In the genomic region with DNA sequence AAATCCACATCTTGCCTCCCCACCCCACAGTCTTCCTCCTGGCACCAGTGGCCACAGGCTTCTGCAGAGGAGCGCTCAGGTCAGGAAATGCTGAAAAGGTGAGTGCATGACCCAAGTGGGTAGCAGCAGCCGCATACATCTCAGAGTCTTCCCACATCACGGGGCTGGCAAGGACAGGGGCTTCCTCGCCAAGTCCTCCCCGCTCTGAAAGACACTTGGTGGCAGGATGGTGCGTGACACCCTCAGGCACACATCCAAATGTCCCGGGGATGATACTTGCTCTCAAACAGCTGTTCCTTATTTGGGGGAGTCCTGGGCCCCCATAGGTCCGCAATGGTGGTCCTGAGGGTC, we compare ENCODE assay signal across 1 cellular context.
TF ChIP-seq lines count a peak whose summit lies in the region.

No MANE protein-coding gene starts in this region.

TF ChIP-seq in WTC11, 78 proteins besides CTCF, POLR2A, EP300 and RAD21 (continued from another document):
- TF ChIP-seq, protein P1, sequence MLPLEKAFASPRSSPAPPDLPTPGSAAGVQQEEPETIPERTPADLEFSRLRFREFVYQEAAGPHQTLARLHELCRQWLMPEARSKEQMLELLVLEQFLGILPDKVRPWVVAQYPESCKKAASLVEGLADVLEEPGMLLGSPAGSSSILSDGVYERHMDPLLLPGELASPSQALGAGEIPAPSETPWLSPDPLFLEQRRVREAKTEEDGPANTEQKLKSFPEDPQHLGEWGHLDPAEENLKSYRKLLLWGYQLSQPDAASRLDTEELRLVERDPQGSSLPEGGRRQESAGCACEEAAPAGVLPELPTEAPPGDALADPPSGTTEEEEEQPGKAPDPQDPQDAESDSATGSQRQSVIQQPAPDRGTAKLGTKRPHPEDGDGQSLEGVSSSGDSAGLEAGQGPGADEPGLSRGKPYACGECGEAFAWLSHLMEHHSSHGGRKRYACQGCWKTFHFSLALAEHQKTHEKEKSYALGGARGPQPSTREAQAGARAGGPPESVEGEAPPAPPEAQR (CRISPR knock-in tag; IDR thresholded peaks at IDR 0.05) = no peak
- no peak for TF ChIP-seq ETV6 (CRISPR knock-in tag; IDR thresholded peaks at IDR 0.05)
- TF ChIP-seq EMX1 (CRISPR knock-in tag; IDR thresholded peaks at IDR 0.05) = no peak
- TF ChIP-seq FOXJ3 (CRISPR knock-in tag; IDR thresholded peaks at IDR 0.05; ENCODE audit: borderline replicate concordance) = no peak
- TF ChIP-seq, protein P2, sequence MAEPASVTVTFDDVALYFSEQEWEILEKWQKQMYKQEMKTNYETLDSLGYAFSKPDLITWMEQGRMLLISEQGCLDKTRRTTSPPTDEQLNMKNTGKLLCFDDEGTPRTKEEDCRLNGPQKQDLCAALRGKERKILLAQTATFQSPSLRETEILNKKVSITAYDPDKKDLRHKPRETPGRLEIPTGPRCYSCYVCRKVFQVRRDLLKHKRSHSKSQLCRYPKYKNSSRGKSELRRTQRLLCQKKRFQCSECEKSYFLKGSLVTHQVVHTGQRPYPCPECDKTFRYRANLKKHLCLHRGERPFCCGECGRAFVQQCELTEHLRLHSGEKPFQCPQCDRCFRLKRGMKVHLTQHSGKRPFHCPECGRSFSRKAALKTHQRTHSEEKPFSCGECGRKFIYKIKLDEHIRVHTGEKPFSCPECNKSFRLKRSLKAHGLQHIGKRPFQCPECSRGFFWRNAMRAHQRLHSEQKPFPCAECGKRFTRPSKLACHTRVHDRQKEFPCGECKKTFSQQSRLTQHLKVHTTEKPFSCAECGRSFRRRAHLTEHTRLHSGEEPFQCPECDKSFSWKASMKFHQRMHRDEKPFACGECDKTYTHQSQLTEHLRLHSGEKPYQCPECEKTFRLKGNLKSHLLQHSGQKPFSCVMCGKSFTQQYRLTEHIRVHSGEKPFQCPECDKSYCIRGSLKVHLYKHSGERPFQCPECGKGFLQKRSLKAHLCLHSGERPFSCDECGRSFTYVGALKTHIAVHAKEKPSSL (CRISPR knock-in tag; conservative IDR thresholded peaks at IDR 0.05) = no peak
- TF ChIP-seq TCF7 (CRISPR knock-in tag; IDR thresholded peaks at IDR 0.05; ENCODE audit: low read depth) = no peak
- TF ChIP-seq, protein P3, sequence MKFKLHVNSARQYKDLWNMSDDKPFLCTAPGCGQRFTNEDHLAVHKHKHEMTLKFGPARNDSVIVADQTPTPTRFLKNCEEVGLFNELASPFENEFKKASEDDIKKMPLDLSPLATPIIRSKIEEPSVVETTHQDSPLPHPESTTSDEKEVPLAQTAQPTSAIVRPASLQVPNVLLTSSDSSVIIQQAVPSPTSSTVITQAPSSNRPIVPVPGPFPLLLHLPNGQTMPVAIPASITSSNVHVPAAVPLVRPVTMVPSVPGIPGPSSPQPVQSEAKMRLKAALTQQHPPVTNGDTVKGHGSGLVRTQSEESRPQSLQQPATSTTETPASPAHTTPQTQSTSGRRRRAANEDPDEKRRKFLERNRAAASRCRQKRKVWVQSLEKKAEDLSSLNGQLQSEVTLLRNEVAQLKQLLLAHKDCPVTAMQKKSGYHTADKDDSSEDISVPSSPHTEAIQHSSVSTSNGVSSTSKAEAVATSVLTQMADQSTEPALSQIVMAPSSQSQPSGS (CRISPR knock-in tag; IDR thresholded peaks at IDR 0.05; ENCODE audit: borderline replicate concordance, low read depth) = no peak
- TF ChIP-seq MYBL2 (CRISPR knock-in tag; IDR thresholded peaks at IDR 0.05) = no peak
- no peak for TF ChIP-seq NR3C1 (CRISPR knock-in tag; conservative IDR thresholded peaks at IDR 0.05; ENCODE audit: low read depth)
- TF ChIP-seq, protein P4, sequence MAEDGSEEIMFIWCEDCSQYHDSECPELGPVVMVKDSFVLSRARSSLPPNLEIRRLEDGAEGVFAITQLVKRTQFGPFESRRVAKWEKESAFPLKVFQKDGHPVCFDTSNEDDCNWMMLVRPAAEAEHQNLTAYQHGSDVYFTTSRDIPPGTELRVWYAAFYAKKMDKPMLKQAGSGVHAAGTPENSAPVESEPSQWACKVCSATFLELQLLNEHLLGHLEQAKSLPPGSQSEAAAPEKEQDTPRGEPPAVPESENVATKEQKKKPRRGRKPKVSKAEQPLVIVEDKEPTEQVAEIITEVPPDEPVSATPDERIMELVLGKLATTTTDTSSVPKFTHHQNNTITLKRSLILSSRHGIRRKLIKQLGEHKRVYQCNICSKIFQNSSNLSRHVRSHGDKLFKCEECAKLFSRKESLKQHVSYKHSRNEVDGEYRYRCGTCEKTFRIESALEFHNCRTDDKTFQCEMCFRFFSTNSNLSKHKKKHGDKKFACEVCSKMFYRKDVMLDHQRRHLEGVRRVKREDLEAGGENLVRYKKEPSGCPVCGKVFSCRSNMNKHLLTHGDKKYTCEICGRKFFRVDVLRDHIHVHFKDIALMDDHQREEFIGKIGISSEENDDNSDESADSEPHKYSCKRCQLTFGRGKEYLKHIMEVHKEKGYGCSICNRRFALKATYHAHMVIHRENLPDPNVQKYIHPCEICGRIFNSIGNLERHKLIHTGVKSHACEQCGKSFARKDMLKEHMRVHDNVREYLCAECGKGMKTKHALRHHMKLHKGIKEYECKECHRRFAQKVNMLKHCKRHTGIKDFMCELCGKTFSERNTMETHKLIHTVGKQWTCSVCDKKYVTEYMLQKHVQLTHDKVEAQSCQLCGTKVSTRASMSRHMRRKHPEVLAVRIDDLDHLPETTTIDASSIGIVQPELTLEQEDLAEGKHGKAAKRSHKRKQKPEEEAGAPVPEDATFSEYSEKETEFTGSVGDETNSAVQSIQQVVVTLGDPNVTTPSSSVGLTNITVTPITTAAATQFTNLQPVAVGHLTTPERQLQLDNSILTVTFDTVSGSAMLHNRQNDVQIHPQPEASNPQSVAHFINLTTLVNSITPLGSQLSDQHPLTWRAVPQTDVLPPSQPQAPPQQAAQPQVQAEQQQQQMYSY (CRISPR knock-in tag; IDR thresholded peaks at IDR 0.05) = no peak
- no peak for TF ChIP-seq SMAD3 (CRISPR knock-in tag; IDR thresholded peaks at IDR 0.05; ENCODE audit: borderline replicate concordance)
- no peak for TF ChIP-seq PRRX2 (CRISPR knock-in tag; IDR thresholded peaks at IDR 0.05)
TF ChIP-seq in WTC11: peak in this region for 0.
